In the genomic region with DNA sequence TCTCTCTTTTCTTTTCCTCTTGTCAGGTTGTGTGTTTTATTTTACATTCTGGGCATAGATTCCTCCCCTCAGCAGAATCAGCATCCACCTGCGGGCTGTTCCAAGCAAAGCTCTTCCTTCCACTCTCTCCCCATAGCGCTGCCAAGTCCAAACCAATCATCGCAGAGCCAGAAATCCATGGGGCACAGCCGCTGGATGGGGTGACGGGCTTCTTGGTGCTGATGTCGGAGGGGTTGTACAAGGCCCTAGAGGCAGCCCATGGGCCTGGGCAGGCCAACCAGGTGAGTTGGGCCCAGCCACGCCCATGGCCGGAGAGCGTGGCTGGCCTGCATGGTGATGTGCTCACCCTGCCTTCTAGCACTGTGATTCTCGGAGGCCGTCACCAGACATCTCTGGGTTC, we compare ENCODE assay signal across 27 cellular contexts. TPM values are rescaled to one million over a fixed set of nuclear protein-coding genes. Genes with fewer than 3 reads are reported as not detected.
"Had no signal": no experiment of that assay in that cellular context is flagged by ENCODE, and none has a peak within 500 bp of the region (broad histone marks: within the 10 kb centered on the region; RNA-seq: fewer than 3 reads in every experiment).

No MANE protein-coding gene starts in this region.

- H3K9me3 ChIP-seq: SJCRH30, SK-N-SH had no signal

- ATAC-seq: activated CD8-positive, alpha-beta T cell treated with anti-CD3 and anti-CD28 coated beads, Interleukin-2, amount 10 ng/mL, durations not matched to agents 7 days and 5 days; Panc1; Right ventricle myocardium inferior had no signal

- H3K27ac ChIP-seq: KMS-11, SJCRH30 had no signal

- H3K27me3 ChIP-seq: SJCRH30 had no signal

- H3K9me3 Mint-ChIP-seq: activated naive CD4-positive, alpha-beta T cell treated with anti-CD3 and anti-CD28 coated beads for 36 hours; activated naive CD8-positive, alpha-beta T cell treated with anti-CD3 and anti-CD28 coated beads for 36 hours had no signal

- H3K27me3 Mint-ChIP-seq: activated B cell treated with CpG ODN at 0.5 μM for 24 hours; activated naive CD8-positive, alpha-beta T cell treated with anti-CD3 and anti-CD28 coated beads for 36 hours had no signal

- H3K4me3 Mint-ChIP-seq: activated B cell treated with CpG ODN at 0.5 μM for 24 hours; activated CD8-positive, alpha-beta T cell treated with anti-CD3 and anti-CD28 coated beads, Interleukin-2, amount 10 ng/mL, durations not matched to agents 7 days and 5 days; activated naive CD4-positive, alpha-beta T cell treated with anti-CD3 and anti-CD28 coated beads for 36 hours; activated naive CD8-positive, alpha-beta T cell treated with anti-CD3 and anti-CD28 coated beads for 36 hours had no signal

- H3K36me3 ChIP-seq: SJCRH30 had no signal

- H3K27ac Mint-ChIP-seq: activated B cell treated with CpG ODN at 0.5 μM for 24 hours; activated CD8-positive, alpha-beta T cell treated with anti-CD3 and anti-CD28 coated beads, Interleukin-2, amount 10 ng/mL, durations not matched to agents 7 days and 5 days; activated naive CD4-positive, alpha-beta T cell treated with anti-CD3 and anti-CD28 coated beads for 36 hours; activated naive CD8-positive, alpha-beta T cell treated with anti-CD3 and anti-CD28 coated beads for 36 hours had no signal

- H3K9ac ChIP-seq: KMS-11, SK-N-SH had no signal

- H3K4me2 ChIP-seq: KMS-11, SK-N-SH had no signal

- DNase-seq: activated B cell treated with CpG ODN at 0.5 μM for 24 hours; activated CD4-positive, alpha-beta T cell treated with anti-CD3 and anti-CD28 coated beads for 1 hour; activated CD4-positive, alpha-beta T cell treated with anti-CD3 and anti-CD28 coated beads, Interleukin-2, amount 50 U/mL, for 1 hour; activated CD8-positive, alpha-beta memory T cell treated with anti-CD3 and anti-CD28 coated beads, Interleukin-2, amount 50 U/mL, for 48 hours; activated CD8-positive, alpha-beta T cell treated with anti-CD3 and anti-CD28 coated beads, Interleukin-2, amount 10 ng/mL, durations not matched to agents 7 days and 5 days; activated effector memory CD4-positive, alpha-beta T cell treated with anti-CD3 and anti-CD28 coated beads, Interleukin-2, amount 50 U/mL, for 16 hours; activated naive CD4-positive, alpha-beta T cell treated with anti-CD3 and anti-CD28 coated beads for 36 hours; activated naive CD8-positive, alpha-beta T cell treated with anti-CD3 and anti-CD28 coated beads for 36 hours; activated T-cell treated with anti-CD3 and anti-CD28 coated beads, Interleukin-2, amount 50 U/mL, for 1 hour; NCI-H1092 treated with DMSO at 0.1 percent for 48 hours; NCI-H1417 treated with DMSO at 0.1 percent for 48 hours; NCI-H1694; NCI-H2029; NCI-H345; NCI-H510A; NCI-H82; NK-92 treated with Interleukin-12 subunit alpha and Interleukin-12 subunit beta, amount 100 ng/mL, for 24 hours; OCI-M1; RPMI8226; SJCRH30; SK-N-SH; SW 1271; T-helper 9 cell had no signal

- H3K4me3 ChIP-seq: SJCRH30 had no signal

- H3K4me1 Mint-ChIP-seq: activated B cell treated with CpG ODN at 0.5 μM for 24 hours had no signal

RNA-seq across cellular contexts. Expression of gene MGAT3, which starts 35.1 kb away (rescaled TPM):
- total RNA-seq: MCF 10A, SJCRH30 had no signal
